Comparison of ENCODE assay signal across 14 cellular contexts in genomic region chr15:63606333-63606732, GRCh38. TPM values are rescaled to one million over a fixed set of nuclear protein-coding genes. Genes with fewer than 3 reads are reported as not detected.
A peak's percentile ranks its signal among the peaks of the same experiment; 100 is the strongest.
DNase-seq lines count a peak whose midpoint lies in the region; ATAC-seq and TF ChIP-seq lines count a peak whose summit lies in the region.
"Had no signal": no experiment of that assay in that cellular context is flagged by ENCODE, and none has a peak within 500 bp of the region (broad histone marks: within the 10 kb centered on the region; RNA-seq: fewer than 3 reads in every experiment).

No MANE protein-coding gene starts in this region.

- 0 out of 2 replicates have a peak overlapping the region, but pooled peaks have one; percentile 4 for H3K27ac ChIP-seq in VCaP
- H3K27ac ChIP-seq: hepatocyte, ovary had no signal

- no peaks in the 10 kb centered on the region for H3K9me3 Mint-ChIP-seq in activated T-cell treated with anti-CD3 and anti-CD28 coated beads, Interleukin-2, amount 50 U/mL, for 72 hours
- no peaks in the 10 kb centered on the region for H3K9me3 Mint-ChIP-seq in effector memory CD8-positive, alpha-beta T cell
- H3K9me3 Mint-ChIP-seq in stimulated activated naive CD8-positive, alpha-beta T cell treated with anti-CD3 and anti-CD28 coated beads, Interleukin-15, amount 100 ng/mL, for 72 hours: no peaks in the 10 kb centered on the region

- H3K27me3 Mint-ChIP-seq in activated T-cell treated with anti-CD3 and anti-CD28 coated beads, Interleukin-2, amount 50 U/mL, for 72 hours (ENCODE audit: low read depth): no peaks in the 10 kb centered on the region
- H3K27me3 Mint-ChIP-seq in effector memory CD8-positive, alpha-beta T cell: no peaks in the 10 kb centered on the region
- no peaks in the 10 kb centered on the region for H3K27me3 Mint-ChIP-seq in stimulated activated naive CD8-positive, alpha-beta T cell treated with anti-CD3 and anti-CD28 coated beads, Interleukin-15, amount 100 ng/mL, for 72 hours

- ATAC-seq in activated T-cell treated with anti-CD3 and anti-CD28 coated beads, Interleukin-2, amount 50 U/mL, for 72 hours (replicated peaks in 1 of 2): no peak
- ATAC-seq in effector memory CD8-positive, alpha-beta T cell (replicated peaks): no peak
- ATAC-seq in stimulated activated naive CD8-positive, alpha-beta T cell treated with anti-CD3 and anti-CD28 coated beads, Interleukin-15, amount 100 ng/mL, for 72 hours: no peak
- ATAC-seq in GM18858 (IDR thresholded peaks at IDR 0.05; ENCODE audit: unreplicated experiment): no peak

- peak overlapping the region; percentile 34 to 50 for H3K4me3 Mint-ChIP-seq in activated T-cell treated with anti-CD3 and anti-CD28 coated beads, Interleukin-2, amount 50 U/mL, for 72 hours
- H3K4me3 Mint-ChIP-seq in effector memory CD8-positive, alpha-beta T cell: peak overlapping the region; percentile 25 to 61
- H3K4me3 Mint-ChIP-seq in stimulated activated naive CD8-positive, alpha-beta T cell treated with anti-CD3 and anti-CD28 coated beads, Interleukin-15, amount 100 ng/mL, for 72 hours: no peak overlapping the region
- H3K4me3 Mint-ChIP-seq: brain had no signal

- TF ChIP-seq CTCF in VCaP (conservative IDR thresholded peaks at IDR 0.05): no peak

- peaks cover 68% of the 10 kb centered on the region for H3K4me1 Mint-ChIP-seq in activated T-cell treated with anti-CD3 and anti-CD28 coated beads, Interleukin-2, amount 50 U/mL, for 72 hours (ENCODE audit: low read depth)
- H3K4me1 Mint-ChIP-seq in effector memory CD8-positive, alpha-beta T cell (ENCODE audit: low read depth in 2 of 2): peaks cover 33 to 47% of the 10 kb centered on the region in 2 donors
- peaks cover 61% of the 10 kb centered on the region for H3K4me1 Mint-ChIP-seq in stimulated activated naive CD8-positive, alpha-beta T cell treated with anti-CD3 and anti-CD28 coated beads, Interleukin-15, amount 100 ng/mL, for 72 hours

- peaks cover 3 to 18% of the 10 kb centered on the region in 2 donors for H3K36me3 Mint-ChIP-seq in activated T-cell treated with anti-CD3 and anti-CD28 coated beads, Interleukin-2, amount 50 U/mL, for 72 hours (ENCODE audit: insufficient read depth in 2 of 2)
- peaks cover 59% of the 10 kb centered on the region for H3K36me3 Mint-ChIP-seq in effector memory CD8-positive, alpha-beta T cell (ENCODE audit: insufficient read depth)

- H3K27ac Mint-ChIP-seq in activated T-cell treated with anti-CD3 and anti-CD28 coated beads, Interleukin-2, amount 50 U/mL, for 72 hours: peak overlapping the region; percentile 80
- H3K27ac Mint-ChIP-seq in effector memory CD8-positive, alpha-beta T cell: peak overlapping the region; percentile 82 to 90
- H3K27ac Mint-ChIP-seq in stimulated activated naive CD8-positive, alpha-beta T cell treated with anti-CD3 and anti-CD28 coated beads, Interleukin-15, amount 100 ng/mL, for 72 hours: peak overlapping the region; percentile 69 to 90

- DNase-seq in activated T-cell treated with anti-CD3 and anti-CD28 coated beads, Interleukin-2, amount 50 U/mL, for 72 hours: no peak
- DNase-seq in activated T-cell treated with anti-CD3 and anti-CD28 coated beads, Interleukin-2, amount 50 U/mL, for 48 hours: no peak
- DNase-seq in effector memory CD8-positive, alpha-beta T cell: no peak
- DNase-seq in stimulated activated naive CD8-positive, alpha-beta T cell treated with anti-CD3 and anti-CD28 coated beads, Interleukin-15, amount 100 ng/mL, for 72 hours: no peak
- DNase-seq in stimulated activated naive CD4-positive, alpha-beta T cell (lab: John Stamatoyannopoulos, UW): no peak
- DNase-seq in midbrain (lab: John Stamatoyannopoulos, UW): no peak
- DNase-seq: ACHN, kidney glomerular epithelial cell, NCI-H226, ovary had no signal

RNA-seq across cellular contexts. Expression of gene FBXL22, which starts 9.1 kb away (rescaled TPM):
- total RNA-seq in activated T-cell treated with anti-CD3 and anti-CD28 coated beads, Interleukin-2, amount 50 U/mL, for 72 hours: 1 to 10 TPM in 1 of 2 donors, under 1 TPM in 1; 0.79 to 1.3 TPM

Comparison
In these comparisons a context has a peak if more than half of its experiments do, and no peak if none do; other contexts are left out.
1. H3K4me3 Mint-ChIP-seq: peak in activated T-cell treated with anti-CD3 and anti-CD28 coated beads, Interleukin-2, amount 50 U/mL, for 72 hours (2 of 2) and effector memory CD8-positive, alpha-beta T cell (2 of 2); none in stimulated activated naive CD8-positive, alpha-beta T cell treated with anti-CD3 and anti-CD28 coated beads, Interleukin-15, amount 100 ng/mL, for 72 hours (0 of 2).
2. Peak in every context shown above with its lines, with median percentiles within 50 percentile points of each other: H3K27ac Mint-ChIP-seq.